ENCODE assay signal across 14 cellular contexts in genomic region chr2:145984541-145984940, GRCh38.
DNase-seq lines count a peak whose midpoint lies in the region; ATAC-seq, FAIRE-seq and TF ChIP-seq lines count a peak whose summit lies in the region.
"Had no signal": no experiment of that assay in that cellular context is flagged by ENCODE, and none has a peak within 500 bp of the region (broad histone marks: within the 10 kb centered on the region; RNA-seq: fewer than 3 reads in every experiment).

No MANE protein-coding gene starts in this region.

- TF ChIP-seq EP300 in K562 (IDR thresholded peaks at IDR 0.05; ENCODE audit: low read length), result no peak; the same call in 1 of the 2 replicates

- in situ Hi-C loops in K562 (cut with MboI), result no loop called here

- no peaks in the 10 kb centered on the region for H3K9me1 ChIP-seq in K562 (ENCODE audit: control insufficient read depth, insufficient read depth, low read length)
- H3K9me1 ChIP-seq in keratinocyte (ENCODE audit: control insufficient read depth, extremely low read depth, insufficient read depth, low read length), result no peaks in the 10 kb centered on the region

- no peak overlapping the region for H3K27ac Mint-ChIP-seq in effector memory CD8-positive, alpha-beta T cell
- H3K27ac Mint-ChIP-seq: activated T-cell treated with anti-CD3 and anti-CD28 coated beads, Interleukin-2, amount 50 U/mL, for 72 hours; brain; T-helper 1 cell treated with Interleukin-12 subunit alpha and Interleukin-12 subunit beta and Interleukin-4 antibody, amounts not matched to agents 30 μg/mL and 1 μg/mL, for 36 hours had no signal

- CTCF ChIA-PET in K562 (lab: Yijun Ruan, JAX; ENCODE audit: low intra/inter-chr PET ratio), result no interaction called here

- POLR2A ChIA-PET in K562 (lab: Yijun Ruan, JAX), result no interaction called here

- H3K4me2 ChIP-seq in K562 (ENCODE audit: insufficient read depth, low read length) (no peak overlapping the region), keratinocyte (ENCODE audit: control insufficient read depth, extremely low read depth, insufficient read depth, low read depth, low read length) (no peak overlapping the region)
- H3K4me2 ChIP-seq: KMS-11 had no signal

- no peaks in the 10 kb centered on the region for H3K4me1 Mint-ChIP-seq in effector memory CD8-positive, alpha-beta T cell (ENCODE audit: low read depth in 2 of 2)
- H3K4me1 Mint-ChIP-seq: brain had no signal

- H3K4me1 ChIP-seq in K562 (replicated peaks in 1 of 2; ENCODE audit: control insufficient read depth in 2 of 2, insufficient read depth in 2 of 2, low read length in 2 of 2), result no peaks in the 10 kb centered on the region; a peak in 1 of 5 replicates
- H3K4me1 ChIP-seq in keratinocyte (ENCODE audit: control insufficient read depth, extremely low read depth, insufficient read depth, low read length), result peaks cover 8% of the 10 kb centered on the region
- H3K4me1 ChIP-seq: right atrium auricular region, stomach had no signal

- H3K36me3 ChIP-seq in K562 (ENCODE audit: control insufficient read depth, insufficient read depth, low read length), result no peaks in the 10 kb centered on the region
- H3K36me3 ChIP-seq in keratinocyte (ENCODE audit: control insufficient read depth in 2 of 2, extremely low read depth in 1 of 2, insufficient read depth in 2 of 2, low read length in 2 of 2), result no peaks in the 10 kb centered on the region
- H3K36me3 ChIP-seq: right atrium auricular region, stomach had no signal

- 0% methylated on average over 1 of the region's 1 CpG for WGBS in K562 (ENCODE audit: insufficient coverage, low coverage, missing lambda C conversion rate)

- no peaks in the 10 kb centered on the region for H3K79me2 ChIP-seq in K562 (ENCODE audit: control insufficient read depth, insufficient read depth, low read length)
- H3K79me2 ChIP-seq in keratinocyte (ENCODE audit: control insufficient read depth, insufficient read depth, low read length), result no peaks in the 10 kb centered on the region

- no peak overlapping the region for H3K9ac ChIP-seq in K562 (ENCODE audit: insufficient read depth in 1 of 2, low read depth in 2 of 2, low read length in 2 of 2)
- no peak overlapping the region for H3K9ac ChIP-seq in keratinocyte (ENCODE audit: control insufficient read depth, extremely low read depth, insufficient read depth, low read length)
- H3K9ac ChIP-seq: KMS-11 had no signal

- no peak for TF ChIP-seq POLR2A in K562 (conservative IDR thresholded peaks at IDR 0.05)

- H4K20me1 ChIP-seq in K562 (replicated peaks; ENCODE audit: control insufficient read depth, insufficient read depth, low read length), result no peaks in the 10 kb centered on the region
- no peaks in the 10 kb centered on the region for H4K20me1 ChIP-seq in keratinocyte (ENCODE audit: control insufficient read depth, extremely low read depth, insufficient read depth, low read length)

- H3K27me3 Mint-ChIP-seq in effector memory CD8-positive, alpha-beta T cell, result no peaks in the 10 kb centered on the region
- H3K27me3 Mint-ChIP-seq: brain had no signal

- ATAC-seq in K562, result no peak
- no peak for ATAC-seq in effector memory CD8-positive, alpha-beta T cell (replicated peaks)
- ATAC-seq: activated T-cell treated with anti-CD3 and anti-CD28 coated beads, Interleukin-2, amount 50 U/mL, for 72 hours had no signal

- intact Hi-C loops in K562 (cut with micrococcal nuclease), result loop anchor here (10.0 kb wide), 1 partner anchor 710 kb away; no protein-coding TSS in a partner anchor

- H2AFZ ChIP-seq in K562 (ENCODE audit: low read depth, low read length) (no peak overlapping the region), keratinocyte (ENCODE audit: control insufficient read depth, low read length) (no peak overlapping the region)

- FAIRE-seq in K562 (lab: Jason Lieb, UNC), result peak; percentile 6
- FAIRE-seq in keratinocyte (lab: Jason Lieb, UNC), result peak; percentile 5

- BruUV-seq in K562 (replicated peaks; lab: Mats Ljungman, UMichigan), result no TSS peak

- H3K9me3 ChIP-seq in K562 (replicated peaks; ENCODE audit: control insufficient read depth, insufficient read depth, low read depth, low read length) (no peaks in the 10 kb centered on the region), keratinocyte (ENCODE audit: control insufficient read depth, low read depth, low read length) (no peaks in the 10 kb centered on the region)
- H3K9me3 ChIP-seq: right atrium auricular region, stomach had no signal

- no peak for TF ChIP-seq RAD21 in K562 (CRISPR knock-in tag; conservative IDR thresholded peaks at IDR 0.05 in 1 of 2, IDR thresholded peaks at IDR 0.05 in 1 of 2)

- no peak overlapping the region for H3K4me3 ChIP-seq in K562
- no peak overlapping the region for H3K4me3 ChIP-seq in keratinocyte (ENCODE audit: control insufficient read depth in 2 of 3, extremely low read depth in 1 of 3, insufficient read depth in 2 of 3, low read depth in 1 of 3, low read length in 3 of 3)
- H3K4me3 ChIP-seq: right atrium auricular region, stomach had no signal

- H3K4me3 Mint-ChIP-seq in effector memory CD8-positive, alpha-beta T cell, result no peak overlapping the region
- H3K4me3 Mint-ChIP-seq: activated T-cell treated with anti-CD3 and anti-CD28 coated beads, Interleukin-2, amount 50 U/mL, for 72 hours; brain; T-helper 1 cell treated with Interleukin-12 subunit alpha and Interleukin-12 subunit beta and Interleukin-4 antibody, amounts not matched to agents 30 μg/mL and 1 μg/mL, for 36 hours had no signal

- TF ChIP-seq CTCF in K562 (IDR thresholded peaks at IDR 0.05 in 2 of 3, conservative IDR thresholded peaks at IDR 0.05 in 1 of 3; ENCODE audit: insufficient read depth in 2 of 3, low read depth in 1 of 3, low read length in 3 of 3), result no peak
- TF ChIP-seq CTCF in keratinocyte (optimal IDR thresholded peaks at IDR 0.05 in 1 of 3, IDR thresholded peaks at IDR 0.05 in 1 of 3, conservative IDR thresholded peaks at IDR 0.05 in 1 of 3; ENCODE audit: extremely low read depth in 1 of 3, insufficient read depth in 2 of 3, low read length in 3 of 3), result no peak

- H3K27me3 ChIP-seq in K562 (ENCODE audit: control insufficient read depth in 2 of 2, insufficient read depth in 2 of 2, low read length in 2 of 2), result no peaks in the 10 kb centered on the region
- no peaks in the 10 kb centered on the region for H3K27me3 ChIP-seq in keratinocyte (ENCODE audit: control insufficient read depth, extremely low read depth, insufficient read depth, low read length)
- H3K27me3 ChIP-seq: right atrium auricular region, stomach had no signal

- dilution Hi-C loops in keratinocyte (cut with MboI; ENCODE audit: extremely low pct_ligation_motif_present, low sequenced_read_pairs), result no loop called here

- H3K36me3 Mint-ChIP-seq in effector memory CD8-positive, alpha-beta T cell (ENCODE audit: insufficient read depth), result no peaks in the 10 kb centered on the region
- H3K36me3 Mint-ChIP-seq: brain had no signal

- H3K9me3 Mint-ChIP-seq in effector memory CD8-positive, alpha-beta T cell, result peaks cover 0 to 1% of the 10 kb centered on the region in 2 donors
- H3K9me3 Mint-ChIP-seq: brain; T-helper 1 cell treated with Interleukin-12 subunit alpha and Interleukin-12 subunit beta and Interleukin-4 antibody, amounts not matched to agents 30 μg/mL and 1 μg/mL, for 36 hours had no signal

- DNase-seq in COLO829 (ENCODE audit: low spot score) (peak; percentile 15), HT1080 (ENCODE audit: low read depth) (peak; percentile 74), K562 (ENCODE audit: extremely low read depth in 1 of 4, low spot score in 3 of 4) (peak in 2 of 4 experiments; percentile 5 to 8), keratinocyte (ENCODE audit: low read depth, low spot score) (peak; percentile 26), NCI-H510A treated with DMSO at 0.1 percent for 48 hours (lab: John Stamatoyannopoulos, UW) (no peak), DMS114 treated with DMSO at 0.1 percent for 48 hours (lab: John Stamatoyannopoulos, UW; ENCODE audit: unreplicated experiment) (no peak)
- DNase-seq in stimulated activated CD4-positive, alpha-beta T cell treated with anti-CD3 and anti-CD28 coated beads, Interleukin-2, amount 100 ng/mL, for 48 hours, result no peak
- DNase-seq in effector memory CD8-positive, alpha-beta T cell, result no peak
- DNase-seq: activated T-cell treated with anti-CD3 and anti-CD28 coated beads, Interleukin-2, amount 50 U/mL, for 72 hours; stomach had no signal

- no peak overlapping the region for H3K27ac ChIP-seq in K562 (ENCODE audit: extremely low read depth, low read depth, low read length)
- no peak overlapping the region for H3K27ac ChIP-seq in keratinocyte (ENCODE audit: control insufficient read depth, insufficient read depth, low read length)
- H3K27ac ChIP-seq: KMS-11, right atrium auricular region, stomach had no signal

TF ChIP-seq in K562, 482 proteins besides CTCF, POLR2A, EP300 and RAD21 (continues in another document):
- 0 out of 2 replicates have a peak, but pooled peaks have one; percentile 11 for TF ChIP-seq CBFA2T3 (IDR thresholded peaks at IDR 0.05)
- TF ChIP-seq NFIC (IDR thresholded peaks at IDR 0.05), result peak; percentile 41
- no peak for TF ChIP-seq MAFG (tag; conservative IDR thresholded peaks at IDR 0.05)
- TF ChIP-seq EWSR1 (IDR thresholded peaks at IDR 0.05; ENCODE audit: borderline replicate concordance, low read depth, partially characterized antibody), result no peak
- TF ChIP-seq, protein P1, sequence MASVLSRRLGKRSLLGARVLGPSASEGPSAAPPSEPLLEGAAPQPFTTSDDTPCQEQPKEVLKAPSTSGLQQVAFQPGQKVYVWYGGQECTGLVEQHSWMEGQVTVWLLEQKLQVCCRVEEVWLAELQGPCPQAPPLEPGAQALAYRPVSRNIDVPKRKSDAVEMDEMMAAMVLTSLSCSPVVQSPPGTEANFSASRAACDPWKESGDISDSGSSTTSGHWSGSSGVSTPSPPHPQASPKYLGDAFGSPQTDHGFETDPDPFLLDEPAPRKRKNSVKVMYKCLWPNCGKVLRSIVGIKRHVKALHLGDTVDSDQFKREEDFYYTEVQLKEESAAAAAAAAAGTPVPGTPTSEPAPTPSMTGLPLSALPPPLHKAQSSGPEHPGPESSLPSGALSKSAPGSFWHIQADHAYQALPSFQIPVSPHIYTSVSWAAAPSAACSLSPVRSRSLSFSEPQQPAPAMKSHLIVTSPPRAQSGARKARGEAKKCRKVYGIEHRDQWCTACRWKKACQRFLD (CRISPR knock-in tag; IDR thresholded peaks at IDR 0.05), result no peak
- TF ChIP-seq PHB2 (IDR thresholded peaks at IDR 0.05; ENCODE audit: low read depth), result no peak
- no peak for TF ChIP-seq GABPA (tag; conservative IDR thresholded peaks at IDR 0.05; ENCODE audit: low read depth)
- TF ChIP-seq FOSL1 (tag; conservative IDR thresholded peaks at IDR 0.05), result peak; percentile 36; the same call in 1 of the 2 replicates
- no peak for TF ChIP-seq GATAD2A (IDR thresholded peaks at IDR 0.05)
- 0 out of 2 replicates have a peak, but pooled peaks have one; percentile 15 for TF ChIP-seq ARID1B (IDR thresholded peaks at IDR 0.05)
- no peak for TF ChIP-seq ESRRA (IDR thresholded peaks at IDR 0.05; ENCODE audit: borderline replicate concordance, low read depth)

Comparison
In these comparisons a context has a peak if more than half of its experiments do, and no peak if none do; other contexts are left out.
1. DNase-seq: peak in COLO829 (single experiment), HT1080 (single experiment) and keratinocyte (single experiment); none in stimulated activated CD4-positive, alpha-beta T cell treated with anti-CD3 and anti-CD28 coated beads, Interleukin-2, amount 100 ng/mL, for 48 hours (0 of 2), NCI-H510A treated with DMSO at 0.1 percent for 48 hours (single experiment), effector memory CD8-positive, alpha-beta T cell (0 of 3) and DMS114 treated with DMSO at 0.1 percent for 48 hours (single experiment).